ENCODE assay signal across 1 cellular context in the genomic region with DNA sequence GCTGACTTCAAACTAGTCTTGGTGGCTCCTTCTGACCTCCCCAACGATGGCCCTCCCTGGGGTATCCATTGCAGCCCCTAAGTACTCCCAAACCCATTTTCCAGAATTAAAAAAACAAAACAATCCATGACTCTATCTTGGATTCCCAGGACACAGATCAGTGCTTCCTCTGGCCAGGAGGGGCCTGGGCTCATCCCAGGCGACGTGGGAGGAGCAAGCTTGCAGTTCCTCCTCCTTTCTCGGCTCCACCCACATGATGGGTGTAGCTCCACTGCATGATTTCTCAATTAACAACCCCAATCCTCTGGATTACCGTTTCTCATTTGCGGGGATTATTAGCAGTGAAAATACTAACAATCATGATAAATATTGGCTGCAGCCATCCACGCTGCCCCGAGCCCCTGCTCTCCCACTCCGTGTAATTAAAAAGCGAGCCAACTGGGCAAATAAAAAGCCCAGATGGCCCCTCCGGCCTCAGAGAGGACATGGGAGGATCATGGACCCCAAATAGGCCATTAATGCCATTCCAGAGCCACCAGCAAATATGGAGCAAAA.
TF ChIP-seq lines count a peak whose summit lies in the region.

No MANE protein-coding gene starts in this region.

TF ChIP-seq in K562, 482 proteins besides CTCF, POLR2A, EP300 and RAD21 (continued from another document):
- TF ChIP-seq, protein P1, sequence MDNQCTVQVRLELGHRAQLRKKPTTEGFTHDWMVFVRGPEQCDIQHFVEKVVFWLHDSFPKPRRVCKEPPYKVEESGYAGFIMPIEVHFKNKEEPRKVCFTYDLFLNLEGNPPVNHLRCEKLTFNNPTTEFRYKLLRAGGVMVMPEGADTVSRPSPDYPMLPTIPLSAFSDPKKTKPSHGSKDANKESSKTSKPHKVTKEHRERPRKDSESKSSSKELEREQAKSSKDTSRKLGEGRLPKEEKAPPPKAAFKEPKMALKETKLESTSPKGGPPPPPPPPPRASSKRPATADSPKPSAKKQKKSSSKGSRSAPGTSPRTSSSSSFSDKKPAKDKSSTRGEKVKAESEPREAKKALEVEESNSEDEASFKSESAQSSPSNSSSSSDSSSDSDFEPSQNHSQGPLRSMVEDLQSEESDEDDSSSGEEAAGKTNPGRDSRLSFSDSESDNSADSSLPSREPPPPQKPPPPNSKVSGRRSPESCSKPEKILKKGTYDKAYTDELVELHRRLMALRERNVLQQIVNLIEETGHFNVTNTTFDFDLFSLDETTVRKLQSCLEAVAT (IDR thresholded peaks at IDR 0.05) = no peak
- no peak for TF ChIP-seq ZNF354B (CRISPR knock-in tag; IDR thresholded peaks at IDR 0.05)
- TF ChIP-seq CHD2 (IDR thresholded peaks at IDR 0.05; ENCODE audit: low read depth, low read length) = no peak
- no peak for TF ChIP-seq MYNN (IDR thresholded peaks at IDR 0.05)
- TF ChIP-seq MYNN (CRISPR knock-in tag; IDR thresholded peaks at IDR 0.05) = no peak
- TF ChIP-seq, protein P2, sequence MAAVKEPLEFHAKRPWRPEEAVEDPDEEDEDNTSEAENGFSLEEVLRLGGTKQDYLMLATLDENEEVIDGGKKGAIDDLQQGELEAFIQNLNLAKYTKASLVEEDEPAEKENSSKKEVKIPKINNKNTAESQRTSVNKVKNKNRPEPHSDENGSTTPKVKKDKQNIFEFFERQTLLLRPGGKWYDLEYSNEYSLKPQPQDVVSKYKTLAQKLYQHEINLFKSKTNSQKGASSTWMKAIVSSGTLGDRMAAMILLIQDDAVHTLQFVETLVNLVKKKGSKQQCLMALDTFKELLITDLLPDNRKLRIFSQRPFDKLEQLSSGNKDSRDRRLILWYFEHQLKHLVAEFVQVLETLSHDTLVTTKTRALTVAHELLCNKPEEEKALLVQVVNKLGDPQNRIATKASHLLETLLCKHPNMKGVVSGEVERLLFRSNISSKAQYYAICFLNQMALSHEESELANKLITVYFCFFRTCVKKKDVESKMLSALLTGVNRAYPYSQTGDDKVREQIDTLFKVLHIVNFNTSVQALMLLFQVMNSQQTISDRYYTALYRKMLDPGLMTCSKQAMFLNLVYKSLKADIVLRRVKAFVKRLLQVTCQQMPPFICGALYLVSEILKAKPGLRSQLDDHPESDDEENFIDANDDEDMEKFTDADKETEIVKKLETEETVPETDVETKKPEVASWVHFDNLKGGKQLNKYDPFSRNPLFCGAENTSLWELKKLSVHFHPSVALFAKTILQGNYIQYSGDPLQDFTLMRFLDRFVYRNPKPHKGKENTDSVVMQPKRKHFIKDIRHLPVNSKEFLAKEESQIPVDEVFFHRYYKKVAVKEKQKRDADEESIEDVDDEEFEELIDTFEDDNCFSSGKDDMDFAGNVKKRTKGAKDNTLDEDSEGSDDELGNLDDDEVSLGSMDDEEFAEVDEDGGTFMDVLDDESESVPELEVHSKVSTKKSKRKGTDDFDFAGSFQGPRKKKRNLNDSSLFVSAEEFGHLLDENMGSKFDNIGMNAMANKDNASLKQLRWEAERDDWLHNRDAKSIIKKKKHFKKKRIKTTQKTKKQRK (IDR thresholded peaks at IDR 0.05; ENCODE audit: borderline replicate concordance, low read depth, low read length) = no peak
- TF ChIP-seq, protein P3, sequence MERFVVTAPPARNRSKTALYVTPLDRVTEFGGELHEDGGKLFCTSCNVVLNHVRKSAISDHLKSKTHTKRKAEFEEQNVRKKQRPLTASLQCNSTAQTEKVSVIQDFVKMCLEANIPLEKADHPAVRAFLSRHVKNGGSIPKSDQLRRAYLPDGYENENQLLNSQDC (CRISPR knock-in tag; IDR thresholded peaks at IDR 0.05) = no peak
